15 cellular contexts compared by ENCODE assay signal in genomic region chr12:109696485-109697269, GRCh38. TPM values are rescaled to one million over a fixed set of nuclear protein-coding genes. Genes with fewer than 3 reads are reported as not detected.
DNase-seq lines count a peak whose midpoint lies in the region; ATAC-seq, FAIRE-seq and TF ChIP-seq lines count a peak whose summit lies in the region.
"Had no signal": no experiment of that assay in that cellular context is flagged by ENCODE, and none has a peak within 500 bp of the region (broad histone marks: within the 10 kb centered on the region; RNA-seq: fewer than 3 reads in every experiment).

No MANE protein-coding gene starts in this region.

- DNase-seq in GM23248 (peak; percentile 31), MG63 (peak; percentile 37), bronchial epithelial cell (ENCODE audit: low read depth) (peak; percentile 24), renal cortical epithelial cell (ENCODE audit: low read depth) (peak; percentile 50), kidney tubule cell (ENCODE audit: low spot score) (no peak)
- DNase-seq: activated CD4-positive, alpha-beta T cell treated with anti-CD3 and anti-CD28 coated beads, Interleukin-2, amount 10 ng/mL, durations not matched to agents 7 days and 5 days; CD8-positive, alpha-beta memory T cell; left ventricle myocardium inferior; naive thymus-derived CD4-positive, alpha-beta T cell; NCI-H1436; NCI-H446; PC-9 had no signal

- no peak for TF ChIP-seq CTCF in bronchial epithelial cell (IDR thresholded peaks at IDR 0.05; ENCODE audit: insufficient read depth, low read length, severe bottlenecking)

- H3K27me3 ChIP-seq in GM23248 (replicated peaks; ENCODE audit: insufficient read depth) (peaks cover 6% of the 10 kb centered on the region; the same call in 1 of the 2 replicates), MG63 (no peaks in the 10 kb centered on the region), bronchial epithelial cell (ENCODE audit: control insufficient read depth, insufficient read depth, low read length) (no peaks in the 10 kb centered on the region)

- H3F3A ChIP-seq in GM23248 (ENCODE audit: insufficient read depth) = no peaks in the 10 kb centered on the region

- H2AFZ ChIP-seq in GM23248 = no peak overlapping the region
- H2AFZ ChIP-seq: PC-9 had no signal

- no peaks in the 10 kb centered on the region for H4K20me1 ChIP-seq in GM23248 (ENCODE audit: insufficient read depth)

- no peak overlapping the region for H3K4me2 ChIP-seq in GM23248 (ENCODE audit: unreplicated experiment)
- H3K4me2 ChIP-seq: PC-9 had no signal

- no peaks in the 10 kb centered on the region for H3K4me1 ChIP-seq in GM23248 (ENCODE audit: insufficient read depth)

- H3K9me2 ChIP-seq in GM23248 (ENCODE audit: insufficient read depth) = no peaks in the 10 kb centered on the region

- H3K9me3 ChIP-seq in GM23248 (ENCODE audit: low read depth) (no peaks in the 10 kb centered on the region), MG63 (no peaks in the 10 kb centered on the region)
- H3K9me3 ChIP-seq: left ventricle myocardium inferior had no signal

- 40 to 45% methylated on average over 6 of the region's 6 CpGs for WGBS in GM23248 (ENCODE audit: low coverage in 1 of 2, low lambda C conversion rate in 2 of 2, missing lambda C conversion rate in 2 of 2), 2 experiments

- in situ Hi-C loops in GM23248 (cut with MboI) = no loop called here

- no peaks in the 10 kb centered on the region for H3K79me2 ChIP-seq in GM23248 (ENCODE audit: insufficient read depth)

- no peak overlapping the region for H3K27ac ChIP-seq in GM23248
- H3K27ac ChIP-seq: left ventricle myocardium inferior, PC-9 had no signal

- H3K9ac ChIP-seq in GM23248 = no peak overlapping the region

- no peak for ATAC-seq in HG03175 (IDR thresholded peaks at IDR 0.05; ENCODE audit: unreplicated experiment)
- ATAC-seq in HG03460 (IDR thresholded peaks at IDR 0.05; ENCODE audit: unreplicated experiment) = no peak
- ATAC-seq: naive thymus-derived CD4-positive, alpha-beta T cell; right cardiac atrium had no signal

- FAIRE-seq in bronchial epithelial cell (lab: Jason Lieb, UNC) = no peak

- no peaks in the 10 kb centered on the region for H3K36me3 ChIP-seq in GM23248 (ENCODE audit: low read depth)
- H3K36me3 ChIP-seq in MG63 = no peaks in the 10 kb centered on the region
- no peaks in the 10 kb centered on the region for H3K36me3 ChIP-seq in bronchial epithelial cell (ENCODE audit: control insufficient read depth, insufficient read depth, low read length)
- H3K36me3 ChIP-seq: left ventricle myocardium inferior had no signal

- H3K4me3 ChIP-seq in GM23248 (no peak overlapping the region), MG63 (no peak overlapping the region), bronchial epithelial cell (ENCODE audit: low read depth, low read length) (no peak overlapping the region)
- H3K4me3 ChIP-seq: left ventricle myocardium inferior, PC-9 had no signal

RNA-seq across cellular contexts. Expression of gene FAM222A, which starts 16.9 kb away (rescaled TPM):
- total RNA-seq in GM23248 (2014; rRNA removed; shearing (Covaris generic)) = 0.89 and 0.97 TPM in 2 replicates
- polyA plus RNA-seq in GM23248 (2016; fragmentation: Nextera tagmentation; extraction: Ambion mirVana) = not detected in 2 replicates
- 0.84 and 1.8 TPM in 2 replicates for total RNA-seq in MG63 (2014; rRNA removed; shearing (Covaris generic); ENCODE audit: low replicate concordance)
- total RNA-seq in bronchial epithelial cell = under 0.01 TPM in 1 of 2 replicates, not detected in the other
- 0.35 and 3.1 TPM in 2 replicates for total RNA-seq in renal cortical epithelial cell
